8 cellular contexts compared by ENCODE assay signal in genomic region chr4:165112258-165113156, GRCh38. TPM values are rescaled to one million over a fixed set of nuclear protein-coding genes. Genes with fewer than 3 reads are reported as not detected.
DNase-seq lines count a peak whose midpoint lies in the region; ATAC-seq and TF ChIP-seq lines count a peak whose summit lies in the region.

Gene TMEM192, minus strand, starts transcription at chr4:165112860. Its CDS starts 87 bp downstream, at chr4:165112773.

- H3K36me3 Mint-ChIP-seq in naive thymus-derived CD4-positive, alpha-beta T cell = no peaks in the 10 kb centered on the region
- peaks cover 12 to 19% of the 10 kb centered on the region in 2 donors for H3K36me3 Mint-ChIP-seq in stimulated activated naive B cell treated with anti-CD40 and anti-IgM and Interleukin-4, amounts not matched to agents 10 μg/mL and 1 μg/mL and 100 μg/mL, for 72 hours

- H3K4me1 ChIP-seq in DND-41 (ENCODE audit: insufficient read depth, low read length) (no peaks in the 10 kb centered on the region), KMS-11 (ENCODE audit: low read depth, poor library complexity, severe bottlenecking) (peaks cover 27% of the 10 kb centered on the region), Peyer's patch (peaks cover 0 to 6% (median 0%) of the 10 kb centered on the region in 4 donors)
- peaks cover 0 to 7% of the 10 kb centered on the region in 2 donors for H3K4me1 ChIP-seq in naive thymus-derived CD4-positive, alpha-beta T cell (ENCODE audit: control insufficient read depth in 2 of 2, insufficient read depth in 2 of 2, low read length in 2 of 2)

- no peak within 1 kb of the TSS for H3K27ac ChIP-seq in DND-41 (ENCODE audit: low read length)
- peak within 1 kb of the TSS; percentile 59 for H3K27ac ChIP-seq in KMS-11
- peak within 1 kb of the TSS; percentile 84 to 94 (median 86) for H3K27ac ChIP-seq in Peyer's patch
- peak within 1 kb of the TSS; percentile 75 for H3K27ac ChIP-seq in naive thymus-derived CD4-positive, alpha-beta T cell (ENCODE audit: low read depth, low read length)

- H3K36me3 ChIP-seq in DND-41 (ENCODE audit: insufficient read depth, low read length) = no peaks in the 10 kb centered on the region
- no peaks in the 10 kb centered on the region for H3K36me3 ChIP-seq in KMS-11 (ENCODE audit: insufficient read depth)
- no peaks in the 10 kb centered on the region for H3K36me3 ChIP-seq in Peyer's patch
- H3K36me3 ChIP-seq in naive thymus-derived CD4-positive, alpha-beta T cell (ENCODE audit: control insufficient read depth in 2 of 3, insufficient read depth in 3 of 3, low read length in 3 of 3) = peaks cover 0 to 8% (median 0%) of the 10 kb centered on the region in 3 experiments

- no peak within 1 kb of the TSS for H2AFZ ChIP-seq in DND-41 (ENCODE audit: low read depth, low read length)
- peak within 1 kb of the TSS; percentile 96 for H2AFZ ChIP-seq in KMS-11 (ENCODE audit: low read depth)

- H4K20me1 ChIP-seq in DND-41 (ENCODE audit: insufficient read depth, low read length) (no peaks in the 10 kb centered on the region), KMS-11 (ENCODE audit: insufficient read depth) (no peaks in the 10 kb centered on the region)

- ATAC-seq in DND-41 (ENCODE audit: insufficient read depth, low read depth) = peak; percentile 63
- peak; percentile 97 for ATAC-seq in GM21737 (IDR thresholded peaks at IDR 0.05; ENCODE audit: unreplicated experiment)
- ATAC-seq in naive thymus-derived CD4-positive, alpha-beta T cell = peak; percentile 99
- peak; percentile 94 to 97 for ATAC-seq in stimulated activated naive B cell treated with anti-CD40 and anti-IgM and Interleukin-4, amounts not matched to agents 10 μg/mL and 1 μg/mL and 100 μg/mL, for 72 hours (replicated peaks)

- H3K27ac Mint-ChIP-seq in naive thymus-derived CD4-positive, alpha-beta T cell = peak within 1 kb of the TSS; percentile 75 to 96 (median 94)
- peak within 1 kb of the TSS; percentile 98 for H3K27ac Mint-ChIP-seq in stimulated activated naive B cell treated with anti-CD40 and anti-IgM and Interleukin-4, amounts not matched to agents 10 μg/mL and 1 μg/mL and 100 μg/mL, for 72 hours

- POLR2A ChIA-PET in naive thymus-derived CD4-positive, alpha-beta T cell (lab: Charles Lee) = interaction anchor here (1.0 to 1.4 kb wide), 4 partner anchors 11 to 215 kb away, joined by 3 to 5 read pairs (median 4); partner anchors contain the start of gene MSMO1

- no peak for TF ChIP-seq CTCF in DND-41 (IDR thresholded peaks at IDR 0.05; ENCODE audit: borderline replicate concordance, extremely low read depth, low read length, poor library complexity, severe bottlenecking)
- TF ChIP-seq CTCF in KMS-11 (conservative IDR thresholded peaks at IDR 0.05; ENCODE audit: low read depth, low read length) = no peak
- TF ChIP-seq CTCF in Peyer's patch (IDR thresholded peaks at IDR 0.05) = peak in 5 of 6 experiments; percentile 29 to 59 (median 48)

- no peak within 1 kb of the TSS for H3K4me3 ChIP-seq in DND-41 (ENCODE audit: low read depth in 1 of 2, low read length in 2 of 2)
- H3K4me3 ChIP-seq in KMS-11 (IDR thresholded peaks at IDR 0.05; ENCODE audit: insufficient read depth, low read depth, low read length) = no peak within 1 kb of the TSS
- peak within 1 kb of the TSS; percentile 73 to 94 (median 84) for H3K4me3 ChIP-seq in Peyer's patch
- peak within 1 kb of the TSS; percentile 88 for H3K4me3 ChIP-seq in naive thymus-derived CD4-positive, alpha-beta T cell (ENCODE audit: low read length)

- H3K9me3 ChIP-seq in DND-41 (ENCODE audit: insufficient read depth, low read length, severe bottlenecking) (no peaks in the 10 kb centered on the region), Peyer's patch (no peaks in the 10 kb centered on the region)
- no peaks in the 10 kb centered on the region for H3K9me3 ChIP-seq in naive thymus-derived CD4-positive, alpha-beta T cell (ENCODE audit: control insufficient read depth in 2 of 3, low read length in 3 of 3)

- no peaks in the 10 kb centered on the region for H3K27me3 ChIP-seq in DND-41 (ENCODE audit: insufficient read depth, low read length, poor library complexity)
- peaks cover 23% of the 10 kb centered on the region for H3K27me3 ChIP-seq in KMS-11 (ENCODE audit: insufficient read depth, low read depth)
- no peaks in the 10 kb centered on the region for H3K27me3 ChIP-seq in Peyer's patch
- no peaks in the 10 kb centered on the region for H3K27me3 ChIP-seq in naive thymus-derived CD4-positive, alpha-beta T cell (ENCODE audit: control insufficient read depth in 2 of 2, insufficient read depth in 2 of 2, low read length in 2 of 2)

- DNase-seq in DND-41 (peak; percentile 7), Peyer's patch (peak; percentile 92 to 98 (median 96)), fibroblast of gingiva (ENCODE audit: low read depth) (peak; percentile 87)
- DNase-seq in activated T-helper 1 cell treated with anti-CD3 and anti-CD28 coated beads, Interleukin-2, amount 50 U/mL, for 16 hours (ENCODE audit: low read depth in 1 of 2, low spot score in 1 of 2) = peak; percentile 85 to 86
- peak; percentile 84 to 97 (median 91) for DNase-seq in naive thymus-derived CD4-positive, alpha-beta T cell
- peak; percentile 88 for DNase-seq in stimulated activated naive B cell treated with anti-CD40 and anti-IgM and Interleukin-4, amounts not matched to agents 10 μg/mL and 1 μg/mL and 100 μg/mL, for 72 hours

- intact Hi-C loops in naive thymus-derived CD4-positive, alpha-beta T cell (cut with micrococcal nuclease) = loop anchor here (1.0 to 10.0 kb wide), 15 partner anchors 19 to 1946 kb away; partner anchors contain the start of genes KLHL2 (in 2 of the 2), MSMO1 (in 2 of the 2) and NAF1 (in 2 of the 2)

- H3K79me2 ChIP-seq in DND-41 (ENCODE audit: insufficient read depth, low read length) = no peaks in the 10 kb centered on the region
- peaks cover 11% of the 10 kb centered on the region for H3K79me2 ChIP-seq in KMS-11 (ENCODE audit: insufficient read depth, low read depth)

- H3K9me3 Mint-ChIP-seq in naive thymus-derived CD4-positive, alpha-beta T cell = no peaks in the 10 kb centered on the region
- H3K9me3 Mint-ChIP-seq in stimulated activated naive B cell treated with anti-CD40 and anti-IgM and Interleukin-4, amounts not matched to agents 10 μg/mL and 1 μg/mL and 100 μg/mL, for 72 hours = no peaks in the 10 kb centered on the region

- H3K4me1 Mint-ChIP-seq in naive thymus-derived CD4-positive, alpha-beta T cell = peaks cover 13 to 37% (median 19%) of the 10 kb centered on the region in 7 donors
- H3K4me1 Mint-ChIP-seq in stimulated activated naive B cell treated with anti-CD40 and anti-IgM and Interleukin-4, amounts not matched to agents 10 μg/mL and 1 μg/mL and 100 μg/mL, for 72 hours = peaks cover 13 to 35% of the 10 kb centered on the region in 2 donors

- no peak within 1 kb of the TSS for H3K4me2 ChIP-seq in DND-41 (ENCODE audit: insufficient read depth, low read length)
- H3K4me2 ChIP-seq in KMS-11 = peak within 1 kb of the TSS; percentile 93

- CTCF ChIA-PET in naive thymus-derived CD4-positive, alpha-beta T cell (lab: Charles Lee) = interaction anchor here (0.6 to 2.7 kb wide), 7 partner anchors 10 to 1605 kb away, joined by 3 to 9 read pairs (median 6); no protein-coding TSS in a partner anchor

- TF ChIP-seq POLR2A in Peyer's patch (IDR thresholded peaks at IDR 0.05) = peak; percentile 56 to 64

- peak within 1 kb of the TSS; percentile 90 to 99 (median 94) for H3K4me3 Mint-ChIP-seq in naive thymus-derived CD4-positive, alpha-beta T cell
- H3K4me3 Mint-ChIP-seq in stimulated activated naive B cell treated with anti-CD40 and anti-IgM and Interleukin-4, amounts not matched to agents 10 μg/mL and 1 μg/mL and 100 μg/mL, for 72 hours = peak within 1 kb of the TSS; percentile 98 to 100

- peaks cover 0 to 23% (median 0%) of the 10 kb centered on the region in 5 donors for H3K27me3 Mint-ChIP-seq in naive thymus-derived CD4-positive, alpha-beta T cell
- peaks cover 4 to 9% of the 10 kb centered on the region in 2 donors for H3K27me3 Mint-ChIP-seq in stimulated activated naive B cell treated with anti-CD40 and anti-IgM and Interleukin-4, amounts not matched to agents 10 μg/mL and 1 μg/mL and 100 μg/mL, for 72 hours

- H3K9ac ChIP-seq in DND-41 (ENCODE audit: low read depth, low read length) (no peak within 1 kb of the TSS), KMS-11 (peak within 1 kb of the TSS; percentile 93)

RNA-seq across cellular contexts. Expression of gene TMEM192, which starts in this region (rescaled TPM):
- total RNA-seq in Peyer's patch = 10 to 100 TPM in 3 of 4 donors, 1 to 10 TPM in 1; 6.2 to 13.5 (median 13.3) TPM
- total RNA-seq in naive thymus-derived CD4-positive, alpha-beta T cell = 10 to 100 TPM in 2 of 5 experiments, 1 to 10 TPM in 3; 5.3 to 13.9 (median 9.6) TPM
- polyA plus RNA-seq in naive thymus-derived CD4-positive, alpha-beta T cell = 10 to 100 TPM; 12.5 to 20.6 TPM

Comparison
In these comparisons a context has a peak if more than half of its experiments do, and no peak if none do; other contexts are left out.
1. DNase-seq: peak in every context shown above with its lines; median percentile 96 in Peyer's patch; 91 in naive thymus-derived CD4-positive, alpha-beta T cell; 88 in stimulated activated naive B cell treated with anti-CD40 and anti-IgM and Interleukin-4, amounts not matched to agents 10 μg/mL and 1 μg/mL and 100 μg/mL, for 72 hours; 87 in fibroblast of gingiva; 86 in activated T-helper 1 cell treated with anti-CD3 and anti-CD28 coated beads, Interleukin-2, amount 50 U/mL, for 16 hours; 7 in DND-41.
2. H3K4me3 ChIP-seq: peak in Peyer's patch (4 of 4) and naive thymus-derived CD4-positive, alpha-beta T cell (single experiment); none in DND-41 (0 of 2) and KMS-11 (single experiment).
3. CTCF ChIP-seq: peak in Peyer's patch (5 of 6); none in DND-41 (single experiment) and KMS-11 (single experiment).
4. Peak in every context shown above with its lines, with median percentiles within 50 percentile points of each other: ATAC-seq.